In the genomic region with DNA sequence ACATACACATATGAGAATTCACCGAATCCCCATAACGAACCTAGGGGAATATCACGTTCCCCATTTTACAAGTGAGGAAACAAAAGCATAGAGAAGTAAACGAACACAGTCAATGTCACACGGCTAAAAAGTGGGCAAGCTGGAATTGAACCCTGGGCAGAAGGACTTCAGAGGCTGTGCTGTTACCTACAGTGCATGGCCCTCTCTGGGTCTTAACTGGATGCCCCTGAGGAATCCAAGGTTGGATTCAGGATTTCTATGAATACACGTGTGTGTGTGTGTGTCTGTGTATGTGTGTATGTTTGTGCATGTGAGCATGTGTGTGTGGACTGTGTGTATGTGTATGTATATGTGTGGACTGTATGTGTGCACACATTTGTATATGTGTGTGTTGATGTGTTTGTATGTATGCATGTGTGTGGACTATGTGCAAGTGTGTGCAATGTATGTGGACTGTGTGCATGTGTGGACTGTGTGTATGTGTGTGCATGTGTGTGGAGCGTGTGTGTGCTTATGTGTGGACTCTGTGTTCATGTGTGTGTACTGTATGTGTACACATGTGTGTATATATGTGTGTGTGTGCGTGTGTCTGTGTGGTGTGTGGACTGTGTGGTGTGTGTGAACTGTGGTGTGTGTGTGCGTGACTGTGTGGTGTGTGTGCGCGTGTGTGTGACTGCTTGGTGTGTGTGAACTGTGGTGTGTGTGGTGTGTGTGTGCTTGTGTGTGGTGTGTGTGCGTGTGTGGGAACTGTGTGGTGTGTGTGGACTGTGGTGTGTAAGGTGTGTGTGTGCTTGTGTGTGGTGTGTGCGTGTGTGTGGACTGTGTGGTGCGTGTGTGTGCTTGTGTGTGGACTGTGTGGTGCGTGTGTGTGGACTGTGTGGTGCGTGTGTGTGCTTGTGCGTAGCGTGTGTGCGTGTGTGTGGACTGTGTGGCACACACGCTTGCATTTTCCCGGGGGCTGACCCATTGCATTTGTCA, we compare ENCODE assay signal across 2 cellular contexts.
TF ChIP-seq lines count a peak whose summit lies in the region.

No MANE protein-coding gene starts in this region.

TF ChIP-seq in IMR-90, 13 proteins besides CTCF, POLR2A, EP300 and RAD21:
- TF ChIP-seq MAZ (IDR thresholded peaks at IDR 0.05; ENCODE audit: borderline replicate concordance, low read depth, low read length): no peak
- no peak for TF ChIP-seq USF2 (IDR thresholded peaks at IDR 0.05; ENCODE audit: low read depth, low read length)
- no peak for TF ChIP-seq BHLHE40 (IDR thresholded peaks at IDR 0.05; ENCODE audit: low read depth, low read length)
- TF ChIP-seq RFX5 (IDR thresholded peaks at IDR 0.05; ENCODE audit: low read depth, low read length): no peak
- TF ChIP-seq MAFK (IDR thresholded peaks at IDR 0.05; ENCODE audit: low read depth, low read length): no peak
- TF ChIP-seq, protein P1, sequence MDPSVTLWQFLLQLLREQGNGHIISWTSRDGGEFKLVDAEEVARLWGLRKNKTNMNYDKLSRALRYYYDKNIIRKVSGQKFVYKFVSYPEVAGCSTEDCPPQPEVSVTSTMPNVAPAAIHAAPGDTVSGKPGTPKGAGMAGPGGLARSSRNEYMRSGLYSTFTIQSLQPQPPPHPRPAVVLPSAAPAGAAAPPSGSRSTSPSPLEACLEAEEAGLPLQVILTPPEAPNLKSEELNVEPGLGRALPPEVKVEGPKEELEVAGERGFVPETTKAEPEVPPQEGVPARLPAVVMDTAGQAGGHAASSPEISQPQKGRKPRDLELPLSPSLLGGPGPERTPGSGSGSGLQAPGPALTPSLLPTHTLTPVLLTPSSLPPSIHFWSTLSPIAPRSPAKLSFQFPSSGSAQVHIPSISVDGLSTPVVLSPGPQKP (IDR thresholded peaks at IDR 0.05; ENCODE audit: borderline replicate concordance, low read depth, low read length): no peak
- TF ChIP-seq RCOR1 (IDR thresholded peaks at IDR 0.05; ENCODE audit: insufficient replicate concordance, low read length): no peak
- TF ChIP-seq MXI1 (IDR thresholded peaks at IDR 0.05; ENCODE audit: borderline replicate concordance, low read depth, low read length): no peak
- no peak for TF ChIP-seq CHD1 (IDR thresholded peaks at IDR 0.05; ENCODE audit: low read depth, low read length)
- no peak for TF ChIP-seq SMC3 (IDR thresholded peaks at IDR 0.05; ENCODE audit: low read depth, low read length)
- no peak for TF ChIP-seq NFE2L2 (IDR thresholded peaks at IDR 0.05; ENCODE audit: low read depth, low read length)
- no peak for TF ChIP-seq CEBPB (IDR thresholded peaks at IDR 0.05; ENCODE audit: low read depth, low read length)
- no peak for TF ChIP-seq FOS (IDR thresholded peaks at IDR 0.05; ENCODE audit: low read depth, low read length)

TF ChIP-seq in H1, 55 proteins besides CTCF, POLR2A, EP300 and RAD21:
- TF ChIP-seq SIX5 (IDR thresholded peaks at IDR 0.05; ENCODE audit: low read depth, low read length) (no peak), CREB1 (IDR thresholded peaks at IDR 0.05) (no peak), RXRA (IDR thresholded peaks at IDR 0.05; ENCODE audit: insufficient read depth, low read depth, low read length) (no peak), YY1 (IDR thresholded peaks at IDR 0.05; ENCODE audit: low read depth, low read length) (no peak), USF2 (IDR thresholded peaks at IDR 0.05; ENCODE audit: low read length) (no peak), ATF2 (IDR thresholded peaks at IDR 0.05; ENCODE audit: low read length) (no peak), POU5F1 (IDR thresholded peaks at IDR 0.05; ENCODE audit: low read depth, low read length) (no peak), TEAD4 (IDR thresholded peaks at IDR 0.05; ENCODE audit: low read depth, low read length) (no peak), CHD2 (IDR thresholded peaks at IDR 0.05; ENCODE audit: low read length) (no peak), GTF2F1 (IDR thresholded peaks at IDR 0.05; ENCODE audit: borderline replicate concordance, low read depth, low read length) (no peak), JUN (IDR thresholded peaks at IDR 0.05; ENCODE audit: low read depth, low read length) (no peak), SP2 (IDR thresholded peaks at IDR 0.05; ENCODE audit: low read length) (no peak), TAF1 (IDR thresholded peaks at IDR 0.05; ENCODE audit: low read depth, low read length) (no peak), POLR2AphosphoS5 (IDR thresholded peaks at IDR 0.05; ENCODE audit: low read depth, low read length) (no peak)
TF ChIP-seq in H1: peak in this region for 0.
